9 cellular contexts compared by ENCODE assay signal in genomic region chr11:67437082-67437821, GRCh38. TPM values are rescaled to one million over a fixed set of nuclear protein-coding genes. Genes with fewer than 3 reads are reported as not detected.
DNase-seq lines count a peak whose midpoint lies in the region; ATAC-seq, FAIRE-seq and TF ChIP-seq lines count a peak whose summit lies in the region.
"Had no signal": no experiment of that assay in that cellular context is flagged by ENCODE, and none has a peak within 500 bp of the region (broad histone marks: within the 10 kb centered on the region; RNA-seq: fewer than 3 reads in every experiment).

Gene PTPRCAP, minus strand, starts transcription at chr11:67437682. Its CDS starts 63 bp downstream, at chr11:67437619.

- BruUV-seq in K562 (replicated peaks; lab: Mats Ljungman, UMichigan): no TSS peak

- CTCF ChIA-PET in K562 (lab: Yijun Ruan, JAX; ENCODE audit: low intra/inter-chr PET ratio): no interaction called here

- peak within 1 kb of the TSS; percentile 1; the same call in 1 of the 2 replicates for H3K4me2 ChIP-seq in K562 (ENCODE audit: insufficient read depth, low read length)

- no peak within 1 kb of the TSS for H2AFZ ChIP-seq in K562 (ENCODE audit: low read depth, low read length)

- no peak for TF ChIP-seq RAD21 in K562 (CRISPR knock-in tag; conservative IDR thresholded peaks at IDR 0.05 in 1 of 2, IDR thresholded peaks at IDR 0.05 in 1 of 2)

- WGBS in K562 (ENCODE audit: insufficient coverage, low coverage, missing lambda C conversion rate): 82% methylated on average over 13 of the region's 27 CpGs

- no peak within 1 kb of the TSS for H3K4me3 ChIP-seq in K562

- no peak; the same call in 1 of the 2 replicates for TF ChIP-seq POLR2A in K562 (conservative IDR thresholded peaks at IDR 0.05)

- H3K4me1 ChIP-seq in K562 (replicated peaks in 1 of 2; ENCODE audit: control insufficient read depth in 2 of 2, insufficient read depth in 2 of 2, low read length in 2 of 2): peaks cover 16 to 91% of the 10 kb centered on the region in 2 experiments

- peaks cover 89% of the 10 kb centered on the region; the same call in 2 of the 3 replicates for H3K36me3 ChIP-seq in K562 (ENCODE audit: control insufficient read depth, insufficient read depth, low read length)

- no peak for FAIRE-seq in K562 (lab: Jason Lieb, UNC)
- FAIRE-seq: islet of Langerhans had no signal

- H3K79me2 ChIP-seq in K562 (ENCODE audit: control insufficient read depth, insufficient read depth, low read length): no peaks in the 10 kb centered on the region; the same call in 1 of the 3 replicates

- in situ Hi-C loops in K562 (cut with MboI): no loop called here

- no peaks in the 10 kb centered on the region for H3K27me3 Mint-ChIP-seq in T-helper 17 cell

- H3K9me3 ChIP-seq in T-helper 17 cell (ENCODE audit: control insufficient read depth, low read length, poor library complexity, severe bottlenecking) (no peaks in the 10 kb centered on the region), K562 (replicated peaks; ENCODE audit: control insufficient read depth, insufficient read depth, low read depth, low read length) (no peaks in the 10 kb centered on the region)

- POLR2A ChIA-PET in K562 (lab: Yijun Ruan, JAX): interaction anchor here (0.6 to 3.0 kb wide), 8 partner anchors 8 to 61 kb away, joined by 3 to 21 read pairs (median 4); partner anchors contain the start of gene RPS6KB2

- H4K20me1 ChIP-seq in K562 (replicated peaks; ENCODE audit: control insufficient read depth, insufficient read depth, low read length): no peaks in the 10 kb centered on the region

- H3K4me1 Mint-ChIP-seq in T-helper 17 cell: peaks cover 58% of the 10 kb centered on the region

- no peaks in the 10 kb centered on the region for H3K27me3 ChIP-seq in K562 (ENCODE audit: control insufficient read depth in 2 of 2, insufficient read depth in 2 of 2, low read length in 2 of 2)

- peak within 1 kb of the TSS; percentile 97 for H3K27ac Mint-ChIP-seq in T-helper 17 cell

- ATAC-seq in GM19023 (IDR thresholded peaks at IDR 0.05; ENCODE audit: unreplicated experiment): peak; percentile 38
- ATAC-seq in T-helper 17 cell: peak; percentile 64
- ATAC-seq in K562: peak; percentile 46
- ATAC-seq in HG03521 (IDR thresholded peaks at IDR 0.05; ENCODE audit: unreplicated experiment): no peak
- no peak for ATAC-seq in GM21528 (IDR thresholded peaks at IDR 0.05; ENCODE audit: low FRiP score, unreplicated experiment)

- no peak for TF ChIP-seq CTCF in K562 (IDR thresholded peaks at IDR 0.05 in 2 of 3, conservative IDR thresholded peaks at IDR 0.05 in 1 of 3; ENCODE audit: insufficient read depth in 2 of 3, low read depth in 1 of 3, low read length in 3 of 3)

- H3K4me3 Mint-ChIP-seq in T-helper 17 cell: peak within 1 kb of the TSS; percentile 97

- peaks cover 4% of the 10 kb centered on the region for H3K9me1 ChIP-seq in K562 (ENCODE audit: control insufficient read depth, insufficient read depth, low read length)

- DNase-seq in T-helper 17 cell (peak; percentile 57 to 75 (median 64)), K562 (ENCODE audit: extremely low read depth in 1 of 4, low spot score in 3 of 4) (peak; percentile 61 to 70 (median 64)), NCI-H2081 treated with DMSO at 0.1 percent for 48 hours (lab: John Stamatoyannopoulos, UW) (no peak), NCI-H187 (lab: John Stamatoyannopoulos, UW) (no peak)
- DNase-seq in stimulated activated CD4-positive, alpha-beta T cell treated with anti-CD3 and anti-CD28 coated beads, Interleukin-1b, Interleukin-23, amount 100 ng/mL, for 1 hour (ENCODE audit: low read depth in 2 of 2): peak; percentile 43 to 63

- H3K27ac ChIP-seq in K562 (ENCODE audit: extremely low read depth, low read depth, low read length): peak within 1 kb of the TSS; percentile 86

- peak within 1 kb of the TSS; percentile 13 to 87; a peak in 3 of 4 replicates for H3K9ac ChIP-seq in K562 (ENCODE audit: insufficient read depth in 1 of 2, low read depth in 2 of 2, low read length in 2 of 2)

- no peak for TF ChIP-seq EP300 in K562 (IDR thresholded peaks at IDR 0.05; ENCODE audit: low read length)

- intact Hi-C loops in K562 (cut with micrococcal nuclease): no loop called here

- H3K36me3 Mint-ChIP-seq in T-helper 17 cell (ENCODE audit: low read depth): no peaks in the 10 kb centered on the region

TF ChIP-seq in K562, 482 proteins besides CTCF, POLR2A, EP300 and RAD21 (continues in another document):
- TF ChIP-seq KAT7 (CRISPR knock-in tag; IDR thresholded peaks at IDR 0.05; ENCODE audit: borderline replicate concordance) (peak; percentile 13; the same call in 1 of the 2 replicates), ZBTB7A (IDR thresholded peaks at IDR 0.05; ENCODE audit: borderline replicate concordance, control insufficient read depth, low read depth, low read length) (peak; percentile 60; the same call in 1 of the 2 replicates), HMGN3 (IDR thresholded peaks at IDR 0.05; ENCODE audit: borderline replicate concordance, extremely low read depth, insufficient read length, low read depth, low read length) (peak; percentile 18), VEZF1 (CRISPR knock-in tag; IDR thresholded peaks at IDR 0.05) (peak; percentile 83), MECOM (CRISPR knock-in tag; IDR thresholded peaks at IDR 0.05) (no peak), MYNN (IDR thresholded peaks at IDR 0.05) (peak; percentile 21; the same call in 1 of the 2 replicates), MYNN (CRISPR knock-in tag; IDR thresholded peaks at IDR 0.05) (no peak), POLR2B (IDR thresholded peaks at IDR 0.05; ENCODE audit: low read depth, partially characterized antibody) (peak; percentile 19), ZNF584 (CRISPR knock-in tag; IDR thresholded peaks at IDR 0.05; ENCODE audit: low read depth) (no peak), PCBP1 (IDR thresholded peaks at IDR 0.05; ENCODE audit: low read depth, low read length, poor library complexity, severe bottlenecking) (peak; percentile 41), RBM22 (IDR thresholded peaks at IDR 0.05; ENCODE audit: low read depth, low read length, poor library complexity, severe bottlenecking) (peak; percentile 51), GABPA (tag; conservative IDR thresholded peaks at IDR 0.05; ENCODE audit: low read depth) (peak; percentile 27; the same call in 1 of the 2 replicates), AFF4 (CRISPR knock-in tag; IDR thresholded peaks at IDR 0.05) (peak; percentile 26; the same call in 1 of the 2 replicates), STAT5B (CRISPR knock-in tag; IDR thresholded peaks at IDR 0.05) (no peak)

RNA-seq across cellular contexts. Expression of gene PTPRCAP, which starts in this region (rescaled TPM):
- total RNA-seq in T-helper 17 cell (100 to 1,000 TPM; 170 to 184 TPM), K562 (2014; rRNA removed) (0.45 and 1.9 TPM in 2 replicates), K562 (2014; rRNA removed; fragmentation: Illumina TruSeq; extraction: Trizol) (not detected in 2 replicates), K562 (2015; rRNA removed; fragmentation: Illumina TruSeq; extraction: Trizol) (0.22 and 0.49 TPM in 2 replicates), K562 (2021) (1.1 and 1.5 TPM in 2 replicates)
- 2.2 and 10.5 TPM in 2 replicates for total RNA-seq in K562 (2011; cell fraction: chromatin; rRNA removed; ENCODE audit: low replicate concordance)
- 8.8 and 10.2 TPM in 2 replicates for total RNA-seq in K562 (2011; cell fraction: nucleolus; rRNA removed)
- total RNA-seq in K562 (2011; cell fraction: nucleoplasm; rRNA removed): 1.9 and 2.4 TPM in 2 replicates
- polyA plus RNA-seq in K562 (2011; rRNA removed) (0.51 and 0.64 TPM in 2 replicates), K562 (2014; fragmentation: Illumina TruSeq; extraction: Trizol) (not detected in 2 replicates), K562 (2014; fragmentation: Nextera tagmentation; extraction: Ambion mirVana) (not detected), K562 (2014; rRNA removed) (0.85 and 2.0 TPM in 2 replicates)
- polyA plus RNA-seq in K562 (2011; cell fraction: cytosol; rRNA removed): 0.41 and 2.2 TPM in 2 replicates
- 10.9 and 26.0 TPM in 2 replicates for polyA plus RNA-seq in K562 (2011; cell fraction: nucleus; rRNA removed)
- polyA plus RNA-seq in K562 (2012): 1.5 and 3.4 TPM in 2 replicates
- polyA minus RNA-seq in K562 (2011; rRNA and poly(A)+ RNA removed): 0.18 and 0.21 TPM in 2 replicates
- polyA minus RNA-seq in K562 (2011; cell fraction: cytosol; rRNA and poly(A)+ RNA removed): not detected in 2 replicates
- polyA minus RNA-seq in K562 (2011; cell fraction: nucleus; rRNA and poly(A)+ RNA removed): 1.4 and 3.2 TPM in 2 replicates

Comparison
In these comparisons a context has a peak if more than half of its experiments do, and no peak if none do; other contexts are left out.
1. RNA of gene PTPRCAP (total RNA-seq): 170 to 184 TPM in T-helper 17 cell; 0.22 to 10.5 TPM in K562; every median in the first group is over 10 times any median in the second.
2. ATAC-seq: peak in GM19023 (single experiment), T-helper 17 cell (single experiment) and K562 (single experiment); none in HG03521 (single experiment) and GM21528 (single experiment).
3. DNase-seq: peak in T-helper 17 cell (3 of 3), K562 (4 of 4) and stimulated activated CD4-positive, alpha-beta T cell treated with anti-CD3 and anti-CD28 coated beads, Interleukin-1b, Interleukin-23, amount 100 ng/mL, for 1 hour (2 of 2); none in NCI-H2081 treated with DMSO at 0.1 percent for 48 hours (single experiment) and NCI-H187 (0 of 2).